In the genomic region with DNA sequence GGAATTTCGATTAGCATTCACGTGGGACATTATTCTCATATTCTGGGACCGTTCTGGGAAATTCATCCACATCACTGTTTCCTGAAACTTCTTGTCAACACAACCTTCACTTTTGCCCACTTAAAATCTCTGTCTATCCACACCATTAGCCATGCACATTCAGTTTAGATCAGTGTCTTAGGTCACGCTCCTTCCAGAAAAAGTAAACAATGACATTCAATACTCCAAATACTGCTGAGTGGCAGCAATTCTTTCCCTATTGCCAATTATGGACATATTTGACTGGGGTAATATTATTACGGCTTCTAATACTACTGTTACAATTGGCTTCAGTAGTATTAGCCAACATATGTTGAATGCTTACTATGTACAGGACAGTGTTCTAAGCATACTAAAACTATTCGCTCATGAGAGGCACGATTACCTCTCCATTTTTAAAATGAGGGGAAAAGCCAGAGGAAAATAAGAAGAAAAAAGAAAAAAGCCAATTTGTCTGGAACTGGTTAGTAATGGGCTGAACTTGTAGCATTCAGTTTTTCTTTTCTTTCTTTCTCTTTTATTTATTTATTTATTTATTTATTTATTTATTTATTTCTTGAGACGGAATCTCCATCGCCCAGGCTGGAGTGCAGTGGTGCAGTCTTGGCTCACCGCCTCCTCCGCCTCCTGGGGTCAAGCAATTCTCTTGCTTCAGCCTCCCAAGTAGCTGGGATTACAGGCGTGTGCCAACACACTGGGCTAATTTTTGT, we compare ENCODE assay signal across 1 cellular context.
TF ChIP-seq lines count a peak whose summit lies in the region.

No MANE protein-coding gene starts in this region.

TF ChIP-seq in HEK293, 187 proteins besides CTCF, POLR2A, EP300 and RAD21 (continued from another document and continues in another):
- TF ChIP-seq, protein P1, sequence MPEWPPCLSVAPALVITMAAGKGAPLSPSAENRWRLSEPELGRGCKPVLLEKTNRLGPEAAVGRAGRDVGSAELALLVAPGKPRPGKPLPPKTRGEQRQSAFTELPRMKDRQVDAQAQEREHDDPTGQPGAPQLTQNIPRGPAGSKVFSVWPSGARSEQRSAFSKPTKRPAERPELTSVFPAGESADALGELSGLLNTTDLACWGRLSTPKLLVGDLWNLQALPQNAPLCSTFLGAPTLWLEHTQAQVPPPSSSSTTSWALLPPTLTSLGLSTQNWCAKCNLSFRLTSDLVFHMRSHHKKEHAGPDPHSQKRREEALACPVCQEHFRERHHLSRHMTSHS (tag by site-specific recombination; IDR thresholded peaks at IDR 0.05): no peak
- no peak for TF ChIP-seq ZNF596 (tag by site-specific recombination; IDR thresholded peaks at IDR 0.05)
- TF ChIP-seq, protein P2, sequence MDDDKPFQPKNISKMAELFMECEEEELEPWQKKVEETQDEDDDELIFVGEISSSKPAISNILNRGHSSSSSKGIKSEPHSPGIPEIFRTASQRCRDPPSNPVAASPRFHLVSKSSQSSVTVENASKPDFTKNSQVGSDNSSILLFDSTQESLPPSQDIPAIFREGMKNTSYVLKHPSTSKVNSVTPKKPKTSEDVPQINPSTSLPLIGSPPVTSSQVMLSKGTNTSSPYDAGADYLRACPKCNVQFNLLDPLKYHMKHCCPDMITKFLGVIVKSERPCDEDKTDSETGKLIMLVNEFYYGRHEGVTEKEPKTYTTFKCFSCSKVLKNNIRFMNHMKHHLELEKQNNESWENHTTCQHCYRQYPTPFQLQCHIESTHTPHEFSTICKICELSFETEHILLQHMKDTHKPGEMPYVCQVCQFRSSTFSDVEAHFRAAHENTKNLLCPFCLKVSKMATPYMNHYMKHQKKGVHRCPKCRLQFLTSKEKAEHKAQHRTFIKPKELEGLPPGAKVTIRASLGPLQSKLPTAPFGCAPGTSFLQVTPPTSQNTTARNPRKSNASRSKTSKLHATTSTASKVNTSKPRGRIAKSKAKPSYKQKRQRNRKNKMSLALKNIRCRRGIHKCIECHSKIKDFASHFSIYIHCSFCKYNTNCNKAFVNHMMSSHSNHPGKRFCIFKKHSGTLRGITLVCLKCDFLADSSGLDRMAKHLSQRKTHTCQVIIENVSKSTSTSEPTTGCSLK (tag by site-specific recombination; IDR thresholded peaks at IDR 0.05): no peak
- TF ChIP-seq, protein P3, sequence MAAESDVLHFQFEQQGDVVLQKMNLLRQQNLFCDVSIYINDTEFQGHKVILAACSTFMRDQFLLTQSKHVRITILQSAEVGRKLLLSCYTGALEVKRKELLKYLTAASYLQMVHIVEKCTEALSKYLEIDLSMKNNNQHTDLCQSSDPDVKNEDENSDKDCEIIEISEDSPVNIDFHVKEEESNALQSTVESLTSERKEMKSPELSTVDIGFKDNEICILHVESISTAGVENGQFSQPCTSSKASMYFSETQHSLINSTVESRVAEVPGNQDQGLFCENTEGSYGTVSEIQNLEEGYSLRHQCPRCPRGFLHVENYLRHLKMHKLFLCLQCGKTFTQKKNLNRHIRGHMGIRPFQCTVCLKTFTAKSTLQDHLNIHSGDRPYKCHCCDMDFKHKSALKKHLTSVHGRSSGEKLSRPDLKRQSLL (tag by site-specific recombination; IDR thresholded peaks at IDR 0.05): no peak
- TF ChIP-seq, protein P4, sequence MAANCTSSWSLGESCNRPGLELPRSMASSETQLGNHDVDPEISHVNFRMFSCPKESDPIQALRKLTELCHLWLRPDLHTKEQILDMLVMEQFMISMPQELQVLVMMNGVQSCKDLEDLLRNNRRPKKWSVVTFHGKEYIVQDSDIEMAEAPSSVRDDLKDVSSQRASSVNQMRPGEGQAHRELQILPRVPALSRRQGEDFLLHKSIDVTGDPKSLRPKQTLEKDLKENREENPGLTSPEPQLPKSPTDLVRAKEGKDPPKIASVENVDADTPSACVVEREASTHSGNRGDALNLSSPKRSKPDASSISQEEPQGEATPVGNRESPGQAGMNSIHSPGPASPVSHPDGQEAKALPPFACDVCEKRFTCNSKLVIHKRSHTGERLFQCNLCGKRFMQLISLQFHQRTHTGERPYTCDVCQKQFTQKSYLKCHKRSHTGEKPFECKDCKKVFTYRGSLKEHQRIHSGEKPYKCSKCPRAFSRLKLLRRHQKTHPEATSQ (tag by site-specific recombination; IDR thresholded peaks at IDR 0.05): no peak
- no peak for TF ChIP-seq ZNF37A (tag by site-specific recombination; IDR thresholded peaks at IDR 0.05)
- no peak for TF ChIP-seq ZBTB17 (tag by site-specific recombination; IDR thresholded peaks at IDR 0.05)
- TF ChIP-seq ZNF174 (tag by site-specific recombination; IDR thresholded peaks at IDR 0.05): no peak
- no peak for TF ChIP-seq ZNF785 (tag by site-specific recombination; IDR thresholded peaks at IDR 0.05)
- peak; percentile 70; the same call in 1 of the 2 replicates for TF ChIP-seq RBAK (tag by site-specific recombination; IDR thresholded peaks at IDR 0.05)
- TF ChIP-seq ZNF660 (tag by site-specific recombination; IDR thresholded peaks at IDR 0.05): no peak
- TF ChIP-seq SCRT2 (tag by site-specific recombination; IDR thresholded peaks at IDR 0.05): no peak
- peak; percentile 95 for TF ChIP-seq ZNF555 (tag by site-specific recombination; conservative IDR thresholded peaks at IDR 0.05)
- TF ChIP-seq, protein P5, sequence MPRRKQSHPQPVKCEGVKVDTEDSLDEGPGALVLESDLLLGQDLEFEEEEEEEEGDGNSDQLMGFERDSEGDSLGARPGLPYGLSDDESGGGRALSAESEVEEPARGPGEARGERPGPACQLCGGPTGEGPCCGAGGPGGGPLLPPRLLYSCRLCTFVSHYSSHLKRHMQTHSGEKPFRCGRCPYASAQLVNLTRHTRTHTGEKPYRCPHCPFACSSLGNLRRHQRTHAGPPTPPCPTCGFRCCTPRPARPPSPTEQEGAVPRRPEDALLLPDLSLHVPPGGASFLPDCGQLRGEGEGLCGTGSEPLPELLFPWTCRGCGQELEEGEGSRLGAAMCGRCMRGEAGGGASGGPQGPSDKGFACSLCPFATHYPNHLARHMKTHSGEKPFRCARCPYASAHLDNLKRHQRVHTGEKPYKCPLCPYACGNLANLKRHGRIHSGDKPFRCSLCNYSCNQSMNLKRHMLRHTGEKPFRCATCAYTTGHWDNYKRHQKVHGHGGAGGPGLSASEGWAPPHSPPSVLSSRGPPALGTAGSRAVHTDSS (tag by site-specific recombination; IDR thresholded peaks at IDR 0.05): no peak
- no peak for TF ChIP-seq ZNF843 (tag by site-specific recombination; IDR thresholded peaks at IDR 0.05)
- peak; percentile 92 for TF ChIP-seq ZNF202 (tag by site-specific recombination; IDR thresholded peaks at IDR 0.05; ENCODE audit: borderline replicate concordance)
- TF ChIP-seq ZNF610 (tag by site-specific recombination; IDR thresholded peaks at IDR 0.05; ENCODE audit: borderline replicate concordance): no peak
- TF ChIP-seq ZEB2 (tag by site-specific recombination; IDR thresholded peaks at IDR 0.05): no peak
- no peak for TF ChIP-seq ZNF138 (tag by site-specific recombination; IDR thresholded peaks at IDR 0.05; ENCODE audit: borderline replicate concordance)
- TF ChIP-seq ZBTB20 (tag by site-specific recombination; IDR thresholded peaks at IDR 0.05): no peak
- TF ChIP-seq, protein P6, sequence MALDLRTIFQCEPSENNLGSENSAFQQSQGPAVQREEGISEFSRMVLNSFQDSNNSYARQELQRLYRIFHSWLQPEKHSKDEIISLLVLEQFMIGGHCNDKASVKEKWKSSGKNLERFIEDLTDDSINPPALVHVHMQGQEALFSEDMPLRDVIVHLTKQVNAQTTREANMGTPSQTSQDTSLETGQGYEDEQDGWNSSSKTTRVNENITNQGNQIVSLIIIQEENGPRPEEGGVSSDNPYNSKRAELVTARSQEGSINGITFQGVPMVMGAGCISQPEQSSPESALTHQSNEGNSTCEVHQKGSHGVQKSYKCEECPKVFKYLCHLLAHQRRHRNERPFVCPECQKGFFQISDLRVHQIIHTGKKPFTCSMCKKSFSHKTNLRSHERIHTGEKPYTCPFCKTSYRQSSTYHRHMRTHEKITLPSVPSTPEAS (tag by site-specific recombination; IDR thresholded peaks at IDR 0.05): no peak
- TF ChIP-seq ZNF473 (tag by site-specific recombination; IDR thresholded peaks at IDR 0.05): no peak
- TF ChIP-seq, protein P7, sequence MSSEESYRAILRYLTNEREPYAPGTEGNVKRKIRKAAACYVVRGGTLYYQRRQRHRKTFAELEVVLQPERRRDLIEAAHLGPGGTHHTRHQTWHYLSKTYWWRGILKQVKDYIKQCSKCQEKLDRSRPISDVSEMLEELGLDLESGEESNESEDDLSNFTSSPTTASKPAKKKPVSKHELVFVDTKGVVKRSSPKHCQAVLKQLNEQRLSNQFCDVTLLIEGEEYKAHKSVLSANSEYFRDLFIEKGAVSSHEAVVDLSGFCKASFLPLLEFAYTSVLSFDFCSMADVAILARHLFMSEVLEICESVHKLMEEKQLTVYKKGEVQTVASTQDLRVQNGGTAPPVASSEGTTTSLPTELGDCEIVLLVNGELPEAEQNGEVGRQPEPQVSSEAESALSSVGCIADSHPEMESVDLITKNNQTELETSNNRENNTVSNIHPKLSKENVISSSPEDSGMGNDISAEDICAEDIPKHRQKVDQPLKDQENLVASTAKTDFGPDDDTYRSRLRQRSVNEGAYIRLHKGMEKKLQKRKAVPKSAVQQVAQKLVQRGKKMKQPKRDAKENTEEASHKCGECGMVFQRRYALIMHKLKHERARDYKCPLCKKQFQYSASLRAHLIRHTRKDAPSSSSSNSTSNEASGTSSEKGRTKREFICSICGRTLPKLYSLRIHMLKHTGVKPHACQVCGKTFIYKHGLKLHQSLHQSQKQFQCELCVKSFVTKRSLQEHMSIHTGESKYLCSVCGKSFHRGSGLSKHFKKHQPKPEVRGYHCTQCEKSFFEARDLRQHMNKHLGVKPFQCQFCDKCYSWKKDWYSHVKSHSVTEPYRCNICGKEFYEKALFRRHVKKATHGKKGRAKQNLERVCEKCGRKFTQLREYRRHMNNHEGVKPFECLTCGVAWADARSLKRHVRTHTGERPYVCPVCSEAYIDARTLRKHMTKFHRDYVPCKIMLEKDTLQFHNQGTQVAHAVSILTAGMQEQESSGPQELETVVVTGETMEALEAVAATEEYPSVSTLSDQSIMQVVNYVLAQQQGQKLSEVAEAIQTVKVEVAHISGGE (tag by site-specific recombination; conservative IDR thresholded peaks at IDR 0.05; ENCODE audit: low read depth): peak; percentile 83
- TF ChIP-seq ZNF707 (tag by site-specific recombination; IDR thresholded peaks at IDR 0.05): no peak
- no peak for TF ChIP-seq SETDB1 (IDR thresholded peaks at IDR 0.05; ENCODE audit: insufficient read length, low read length)
- no peak for TF ChIP-seq ZNF600 (tag by site-specific recombination; IDR thresholded peaks at IDR 0.05)
- TF ChIP-seq ZNF121 (tag by site-specific recombination; IDR thresholded peaks at IDR 0.05): no peak
- TF ChIP-seq HOXA7 (CRISPR knock-in tag; IDR thresholded peaks at IDR 0.05; ENCODE audit: borderline replicate concordance): no peak
- TF ChIP-seq ZNF776 (tag by site-specific recombination; IDR thresholded peaks at IDR 0.05; ENCODE audit: borderline replicate concordance): no peak
- TF ChIP-seq ZNF114 (tag by site-specific recombination; IDR thresholded peaks at IDR 0.05): no peak
- TF ChIP-seq, protein P8, sequence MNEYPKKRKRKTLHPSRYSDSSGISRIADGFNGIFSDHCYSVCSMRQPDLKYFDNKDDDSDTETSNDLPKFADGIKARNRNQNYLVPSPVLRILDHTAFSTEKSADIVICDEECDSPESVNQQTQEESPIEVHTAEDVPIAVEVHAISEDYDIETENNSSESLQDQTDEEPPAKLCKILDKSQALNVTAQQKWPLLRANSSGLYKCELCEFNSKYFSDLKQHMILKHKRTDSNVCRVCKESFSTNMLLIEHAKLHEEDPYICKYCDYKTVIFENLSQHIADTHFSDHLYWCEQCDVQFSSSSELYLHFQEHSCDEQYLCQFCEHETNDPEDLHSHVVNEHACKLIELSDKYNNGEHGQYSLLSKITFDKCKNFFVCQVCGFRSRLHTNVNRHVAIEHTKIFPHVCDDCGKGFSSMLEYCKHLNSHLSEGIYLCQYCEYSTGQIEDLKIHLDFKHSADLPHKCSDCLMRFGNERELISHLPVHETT (tag by site-specific recombination; IDR thresholded peaks at IDR 0.05): peak; percentile 72; the same call in 1 of the 2 replicates
- 0 out of 2 replicates have a peak, but pooled peaks have one; percentile 29 for TF ChIP-seq ZNF514 (tag by site-specific recombination; IDR thresholded peaks at IDR 0.05)
- no peak for TF ChIP-seq ZNF211 (tag by site-specific recombination; IDR thresholded peaks at IDR 0.05; ENCODE audit: low read depth)
- no peak for TF ChIP-seq ZNF585B (tag by site-specific recombination; IDR thresholded peaks at IDR 0.05)
- TF ChIP-seq ZNF391 (tag by site-specific recombination; IDR thresholded peaks at IDR 0.05; ENCODE audit: borderline replicate concordance, low read depth): no peak
- no peak for TF ChIP-seq ZNF571 (tag by site-specific recombination; IDR thresholded peaks at IDR 0.05)
- TF ChIP-seq GLI4 (tag by site-specific recombination; IDR thresholded peaks at IDR 0.05): no peak
- TF ChIP-seq ZNF423 (tag by site-specific recombination; IDR thresholded peaks at IDR 0.05): no peak
- TF ChIP-seq, protein P9, sequence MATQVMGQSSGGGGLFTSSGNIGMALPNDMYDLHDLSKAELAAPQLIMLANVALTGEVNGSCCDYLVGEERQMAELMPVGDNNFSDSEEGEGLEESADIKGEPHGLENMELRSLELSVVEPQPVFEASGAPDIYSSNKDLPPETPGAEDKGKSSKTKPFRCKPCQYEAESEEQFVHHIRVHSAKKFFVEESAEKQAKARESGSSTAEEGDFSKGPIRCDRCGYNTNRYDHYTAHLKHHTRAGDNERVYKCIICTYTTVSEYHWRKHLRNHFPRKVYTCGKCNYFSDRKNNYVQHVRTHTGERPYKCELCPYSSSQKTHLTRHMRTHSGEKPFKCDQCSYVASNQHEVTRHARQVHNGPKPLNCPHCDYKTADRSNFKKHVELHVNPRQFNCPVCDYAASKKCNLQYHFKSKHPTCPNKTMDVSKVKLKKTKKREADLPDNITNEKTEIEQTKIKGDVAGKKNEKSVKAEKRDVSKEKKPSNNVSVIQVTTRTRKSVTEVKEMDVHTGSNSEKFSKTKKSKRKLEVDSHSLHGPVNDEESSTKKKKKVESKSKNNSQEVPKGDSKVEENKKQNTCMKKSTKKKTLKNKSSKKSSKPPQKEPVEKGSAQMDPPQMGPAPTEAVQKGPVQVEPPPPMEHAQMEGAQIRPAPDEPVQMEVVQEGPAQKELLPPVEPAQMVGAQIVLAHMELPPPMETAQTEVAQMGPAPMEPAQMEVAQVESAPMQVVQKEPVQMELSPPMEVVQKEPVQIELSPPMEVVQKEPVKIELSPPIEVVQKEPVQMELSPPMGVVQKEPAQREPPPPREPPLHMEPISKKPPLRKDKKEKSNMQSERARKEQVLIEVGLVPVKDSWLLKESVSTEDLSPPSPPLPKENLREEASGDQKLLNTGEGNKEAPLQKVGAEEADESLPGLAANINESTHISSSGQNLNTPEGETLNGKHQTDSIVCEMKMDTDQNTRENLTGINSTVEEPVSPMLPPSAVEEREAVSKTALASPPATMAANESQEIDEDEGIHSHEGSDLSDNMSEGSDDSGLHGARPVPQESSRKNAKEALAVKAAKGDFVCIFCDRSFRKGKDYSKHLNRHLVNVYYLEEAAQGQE (tag by site-specific recombination; IDR thresholded peaks at IDR 0.05): peak; percentile 84
- no peak for TF ChIP-seq ZNF561 (tag by site-specific recombination; IDR thresholded peaks at IDR 0.05; ENCODE audit: borderline replicate concordance)
- peak; percentile 99 for TF ChIP-seq ZNF394 (tag by site-specific recombination; IDR thresholded peaks at IDR 0.05; ENCODE audit: borderline replicate concordance)
- TF ChIP-seq ZNF140 (tag by site-specific recombination; IDR thresholded peaks at IDR 0.05): peak; percentile 89; the same call in 1 of the 2 replicates
- TF ChIP-seq ZNF175 (tag by site-specific recombination; IDR thresholded peaks at IDR 0.05): no peak
